Comparison of ENCODE assay signal across 8 cellular contexts in genomic region chr10:119891849-119892187, GRCh38. TPM values are rescaled to one million over a fixed set of nuclear protein-coding genes. Genes with fewer than 3 reads are reported as not detected.
DNase-seq lines count a peak whose midpoint lies in the region; ATAC-seq and TF ChIP-seq lines count a peak whose summit lies in the region.
"Not testable (repeated sequence)": the region's sequence is repeated elsewhere in the genome, so short reads cannot be mapped to it uniquely, and the experiment has no call there.

No MANE protein-coding gene starts in this region.

- peak overlapping the region; percentile 99 for H3K4me2 ChIP-seq in BLaER1

- not testable (repeated sequence) for H3K9me3 ChIP-seq in BLaER1; HUES64 (ENCODE audit: insufficient read depth, low read depth, low read length); T-helper 17 cell (ENCODE audit: control insufficient read depth, low read length, poor library complexity, severe bottlenecking); adrenal gland (replicated peaks in 1 of 3); iPS-20b (ENCODE audit: insufficient read depth, low read depth, low read length)
- H3K9me3 ChIP-seq in endodermal cell (ENCODE audit: control insufficient read depth, low read length): peaks cover 11% of the 10 kb centered on the region

- H3K4me1 Mint-ChIP-seq in T-helper 17 cell (peaks cover 43% of the 10 kb centered on the region), endodermal cell (peaks cover 52% of the 10 kb centered on the region), nephron progenitor cell (peaks cover 39% of the 10 kb centered on the region)
- peaks cover 47% of the 10 kb centered on the region for H3K4me1 Mint-ChIP-seq in stimulated activated naive CD8-positive, alpha-beta T cell treated with anti-CD3 and anti-CD28 coated beads, Interleukin-15, amount 100 ng/mL, for 72 hours

- not testable (repeated sequence) for H3K27me3 ChIP-seq in BLaER1; HUES64 (ENCODE audit: insufficient read depth, low read length); adrenal gland; endodermal cell (ENCODE audit: control insufficient read depth, insufficient read depth, low read length, poor library complexity, severe bottlenecking); iPS-20b (ENCODE audit: insufficient read depth, low read length)

- DNase-seq in T-helper 17 cell; endodermal cell; nephron progenitor cell; stimulated activated naive CD8-positive, alpha-beta T cell treated with anti-CD3 and anti-CD28 coated beads, Interleukin-15, amount 100 ng/mL, for 72 hours: not testable (repeated sequence)
- peak in 2 of 7 donors; percentile 25 to 26 for DNase-seq in adrenal gland

- H3K9ac ChIP-seq in BLaER1 (peak overlapping the region; percentile 93), HUES64 (ENCODE audit: low read depth, low read length) (peak overlapping the region; percentile 80), endodermal cell (ENCODE audit: extremely low read depth, low read length, poor library complexity, severe bottlenecking) (peak overlapping the region; percentile 36), iPS-20b (ENCODE audit: low read depth, low read length) (peak overlapping the region; percentile 92; the same call in 1 of the 2 replicates)

- peak overlapping the region; percentile 90 for H3K27ac ChIP-seq in BLaER1
- peak overlapping the region; percentile 79 for H3K27ac ChIP-seq in HUES64 (ENCODE audit: low read depth, low read length)
- peak overlapping the region in 3 of 5 donors; percentile 76 to 92 (median 88) for H3K27ac ChIP-seq in adrenal gland
- H3K27ac ChIP-seq in endodermal cell (ENCODE audit: low read depth, low read length): not testable (repeated sequence)
- peak overlapping the region; percentile 79 for H3K27ac ChIP-seq in iPS-20b (ENCODE audit: low read length)

- H3K4me1 ChIP-seq in BLaER1 (peaks cover 29% of the 10 kb centered on the region), adrenal gland (replicated peaks in 1 of 2) (peaks cover 22 to 33% of the 10 kb centered on the region in 2 donors)
- H3K4me1 ChIP-seq in HUES64 (ENCODE audit: insufficient read depth, low read length); endodermal cell (ENCODE audit: control insufficient read depth, insufficient read depth, low read length); iPS-20b (ENCODE audit: insufficient read depth, low read length): not testable (repeated sequence)

- H3K36me3 ChIP-seq in BLaER1 (peaks cover 16% of the 10 kb centered on the region), HUES64 (ENCODE audit: insufficient read depth, low read length) (peaks cover 15% of the 10 kb centered on the region), endodermal cell (ENCODE audit: control insufficient read depth, insufficient read depth, low read length) (peaks cover 25% of the 10 kb centered on the region), iPS-20b (ENCODE audit: insufficient read depth, low read depth, low read length) (peaks cover 17% of the 10 kb centered on the region)
- H3K36me3 ChIP-seq in adrenal gland (replicated peaks in 1 of 2): not testable (repeated sequence)

- peaks cover 35% of the 10 kb centered on the region for H4K20me1 ChIP-seq in BLaER1

- intact Hi-C loops in adrenal gland (cut with DNase I): not testable (repeated sequence)

- H3K9me3 Mint-ChIP-seq in endodermal cell (peaks cover 20% of the 10 kb centered on the region), nephron progenitor cell (peaks cover 16% of the 10 kb centered on the region)
- not testable (repeated sequence) for H3K9me3 Mint-ChIP-seq in stimulated activated naive CD8-positive, alpha-beta T cell treated with anti-CD3 and anti-CD28 coated beads, Interleukin-15, amount 100 ng/mL, for 72 hours

- ATAC-seq in T-helper 17 cell; stimulated activated naive CD8-positive, alpha-beta T cell treated with anti-CD3 and anti-CD28 coated beads, Interleukin-15, amount 100 ng/mL, for 72 hours: not testable (repeated sequence)

- WGBS in HUES64: 63% methylated on average over 14 of the region's 14 CpGs
- 37 to 56% (median 48%) methylated on average over 14 of the region's 14 CpGs for WGBS in adrenal gland, 4 donors
- 70 to 88% methylated on average over 9 to 14 of the region's 14 CpGs for WGBS in endodermal cell (ENCODE audit: insufficient coverage in 1 of 2, insufficient read length in 1 of 2), 2 experiments

- H3K4me3 ChIP-seq in BLaER1: peak overlapping the region; percentile 91
- H3K4me3 ChIP-seq in HUES64 (ENCODE audit: low read length): peak overlapping the region; percentile 77
- peak overlapping the region in 2 of 4 donors; percentile 75 to 94 for H3K4me3 ChIP-seq in adrenal gland
- H3K4me3 ChIP-seq in endodermal cell (ENCODE audit: low read length): peak overlapping the region; percentile 83
- peak overlapping the region; percentile 99 for H3K4me3 ChIP-seq in iPS-20b (ENCODE audit: low read length)

- H3K27ac Mint-ChIP-seq in T-helper 17 cell (peak overlapping the region; percentile 97), endodermal cell (peak overlapping the region; percentile 95), nephron progenitor cell (peak overlapping the region; percentile 87)
- peak overlapping the region; percentile 97 to 99 for H3K27ac Mint-ChIP-seq in stimulated activated naive CD8-positive, alpha-beta T cell treated with anti-CD3 and anti-CD28 coated beads, Interleukin-15, amount 100 ng/mL, for 72 hours

- not testable (repeated sequence) for H3K27me3 Mint-ChIP-seq in T-helper 17 cell; endodermal cell (ENCODE audit: insufficient read depth); stimulated activated naive CD8-positive, alpha-beta T cell treated with anti-CD3 and anti-CD28 coated beads, Interleukin-15, amount 100 ng/mL, for 72 hours
- H3K27me3 Mint-ChIP-seq in nephron progenitor cell (ENCODE audit: low read depth, poor library complexity): peaks cover 20% of the 10 kb centered on the region

- H3K36me3 Mint-ChIP-seq in T-helper 17 cell (ENCODE audit: low read depth): not testable (repeated sequence)
- H3K36me3 Mint-ChIP-seq in endodermal cell (ENCODE audit: low read depth) (peaks cover 22% of the 10 kb centered on the region), nephron progenitor cell (ENCODE audit: low read depth) (peaks cover 28% of the 10 kb centered on the region)

- TF ChIP-seq POLR2A in adrenal gland (IDR thresholded peaks at IDR 0.05): not testable (repeated sequence)

- TF ChIP-seq CTCF in adrenal gland (IDR thresholded peaks at IDR 0.05); endodermal cell (conservative IDR thresholded peaks at IDR 0.05); nephron progenitor cell (IDR thresholded peaks at IDR 0.05): not testable (repeated sequence)

- H3K4me3 Mint-ChIP-seq in T-helper 17 cell (peak overlapping the region; percentile 100), endodermal cell (peak overlapping the region; percentile 95), nephron progenitor cell (peak overlapping the region; percentile 98)
- peak overlapping the region; percentile 96 to 99 for H3K4me3 Mint-ChIP-seq in stimulated activated naive CD8-positive, alpha-beta T cell treated with anti-CD3 and anti-CD28 coated beads, Interleukin-15, amount 100 ng/mL, for 72 hours

RNA-seq across cellular contexts. Expression of gene SEC23IP, which starts 0.7 kb away (rescaled TPM):
- polyA plus RNA-seq in HUES64 (2013, experiment 1 of 2): 39.9 TPM
- 36.7 TPM for polyA plus RNA-seq in HUES64 (2013, experiment 2 of 2)
- total RNA-seq in T-helper 17 cell (10 to 100 TPM; 30.4 to 43.2 TPM), adrenal gland (10 to 100 TPM; 13.5 to 75.0 (median 44.8) TPM), endodermal cell (10 to 100 TPM; 70.5 to 93.6 TPM)
- polyA plus RNA-seq in adrenal gland: 10 to 100 TPM in 2 of 3 donors, 1 to 10 TPM in 1; 8.5 to 83.5 (median 10.1) TPM
- 38.1 TPM for polyA plus RNA-seq in endodermal cell (2013, experiment 1 of 2)
- polyA plus RNA-seq in endodermal cell (2013, experiment 2 of 2): 37.3 TPM

RNA-seq across cellular contexts. Expression of gene MCMBP, which starts 19.2 kb away (rescaled TPM):
- polyA plus RNA-seq in HUES64 (2013, experiment 1 of 2): 74.8 TPM
- 70.3 TPM for polyA plus RNA-seq in HUES64 (2013, experiment 2 of 2)
- total RNA-seq in T-helper 17 cell (10 to 100 TPM; 32.9 to 34.4 TPM), adrenal gland (10 to 100 TPM; 30.2 to 44.1 (median 35.1) TPM), endodermal cell (10 to 100 TPM; 96.6 to 98.9 TPM)
- polyA plus RNA-seq in adrenal gland: 10 to 100 TPM; 11.1 to 44.3 (median 13.0) TPM
- 73.9 TPM for polyA plus RNA-seq in endodermal cell (2013, experiment 1 of 2)
- 69.9 TPM for polyA plus RNA-seq in endodermal cell (2013, experiment 2 of 2)

Comparison
In these comparisons a context has a peak if more than half of its experiments do, and no peak if none do; other contexts are left out.
1. H3K9ac ChIP-seq: peak in every context shown above with its lines; median percentile 93 in BLaER1; 92 in iPS-20b; 80 in HUES64; 36 in endodermal cell.